14 cellular contexts compared by ENCODE assay signal in genomic region chr4:159052315-159052714, GRCh38. TPM values are rescaled to one million over a fixed set of nuclear protein-coding genes. Genes with fewer than 3 reads are reported as not detected.
DNase-seq lines count a peak whose midpoint lies in the region; ATAC-seq lines count a peak whose summit lies in the region.
"Had no signal": no experiment of that assay in that cellular context is flagged by ENCODE, and none has a peak within 500 bp of the region (broad histone marks: within the 10 kb centered on the region; RNA-seq: fewer than 3 reads in every experiment).

No MANE protein-coding gene starts in this region.

- ATAC-seq in GM18511 (IDR thresholded peaks at IDR 0.05; ENCODE audit: unreplicated experiment), result peak; percentile 61
- ATAC-seq in GM21423 (IDR thresholded peaks at IDR 0.05; ENCODE audit: unreplicated experiment), result peak; percentile 47
- peak; percentile 50 for ATAC-seq in HG03064 (IDR thresholded peaks at IDR 0.05; ENCODE audit: low read depth, unreplicated experiment)
- no peak for ATAC-seq in T-cell (replicated peaks in 1 of 4)
- ATAC-seq: Right ventricle myocardium inferior had no signal

- POLR2A ChIA-PET in T-cell (lab: Charles Lee), result interaction anchor here in 1 of 2 donors (0.6 kb wide), 1 partner anchor 18 kb away, joined by 3 read pairs; no protein-coding TSS in a partner anchor

- H3K4me3 Mint-ChIP-seq in activated CD4-positive, alpha-beta T cell treated with anti-CD3 and anti-CD28 coated beads, Interleukin-2, amount 10 ng/mL, durations not matched to agents 24 days and 14 days, result no peak overlapping the region
- no peak overlapping the region for H3K4me3 Mint-ChIP-seq in T-cell
- H3K4me3 Mint-ChIP-seq: activated CD4-positive, alpha-beta T cell treated with anti-CD3 and anti-CD28 coated beads for 36 hours; activated naive CD4-positive, alpha-beta T cell treated with anti-CD3 and anti-CD28 coated beads, Interleukin-2, amount 10 ng/mL, durations not matched to agents 7 days and 5 days; CD14-positive monocyte had no signal

- peak overlapping the region; percentile 76 for H3K4me3 ChIP-seq in SK-N-MC
- H3K4me3 ChIP-seq: lung had no signal

- no peaks in the 10 kb centered on the region for H3K9me3 ChIP-seq in SK-N-MC (ENCODE audit: low read depth, low read length)

- H3K27ac ChIP-seq in SK-N-MC, result peak overlapping the region; percentile 93

- CTCF ChIA-PET in T-cell (lab: Charles Lee), result no interaction called here

- no peaks in the 10 kb centered on the region for H3K9me3 Mint-ChIP-seq in activated CD4-positive, alpha-beta T cell treated with anti-CD3 and anti-CD28 coated beads, Interleukin-2, amount 10 ng/mL, durations not matched to agents 24 days and 14 days
- no peaks in the 10 kb centered on the region for H3K9me3 Mint-ChIP-seq in T-cell
- H3K9me3 Mint-ChIP-seq: activated naive CD4-positive, alpha-beta T cell treated with anti-CD3 and anti-CD28 coated beads, Interleukin-2, amount 10 ng/mL, durations not matched to agents 7 days and 5 days; CD14-positive monocyte had no signal

- intact Hi-C loops in activated CD4-positive, alpha-beta T cell treated with anti-CD3 and anti-CD28 coated beads, Interleukin-2, amount 10 ng/mL, durations not matched to agents 24 days and 14 days (cut with micrococcal nuclease), result no loop called here

- peaks cover 20% of the 10 kb centered on the region for H3K27me3 Mint-ChIP-seq in activated CD4-positive, alpha-beta T cell treated with anti-CD3 and anti-CD28 coated beads, Interleukin-2, amount 10 ng/mL, durations not matched to agents 24 days and 14 days
- peaks cover 8 to 12% of the 10 kb centered on the region in 2 donors for H3K27me3 Mint-ChIP-seq in T-cell

- H3K9ac ChIP-seq in SK-N-MC (ENCODE audit: insufficient read length), result peak overlapping the region; percentile 19

- DNase-seq in SK-N-MC (ENCODE audit: low read depth, low spot score) (no peak), cerebellar nuclear complex (lab: John Stamatoyannopoulos, UW) (no peak), T-cell (no peak), NCI-H2029 treated with DMSO at 0.1 percent for 48 hours (lab: John Stamatoyannopoulos, UW) (no peak)
- no peak for DNase-seq in activated CD4-positive, alpha-beta T cell treated with anti-CD3 and anti-CD28 coated beads, Interleukin-2, amount 10 ng/mL, durations not matched to agents 24 days and 14 days
- DNase-seq: activated CD4-positive, alpha-beta T cell treated with anti-CD3 and anti-CD28 coated beads for 36 hours; activated naive CD4-positive, alpha-beta T cell treated with anti-CD3 and anti-CD28 coated beads, Interleukin-2, amount 10 ng/mL, durations not matched to agents 7 days and 5 days; cortex of kidney had no signal

- H3K36me3 Mint-ChIP-seq in activated CD4-positive, alpha-beta T cell treated with anti-CD3 and anti-CD28 coated beads, Interleukin-2, amount 10 ng/mL, durations not matched to agents 24 days and 14 days (ENCODE audit: low read depth), result no peaks in the 10 kb centered on the region
- no peaks in the 10 kb centered on the region for H3K36me3 Mint-ChIP-seq in T-cell
- H3K36me3 Mint-ChIP-seq: activated naive CD4-positive, alpha-beta T cell treated with anti-CD3 and anti-CD28 coated beads, Interleukin-2, amount 10 ng/mL, durations not matched to agents 7 days and 5 days; CD14-positive monocyte had no signal

- peaks cover 21% of the 10 kb centered on the region for H3K4me1 Mint-ChIP-seq in activated CD4-positive, alpha-beta T cell treated with anti-CD3 and anti-CD28 coated beads, Interleukin-2, amount 10 ng/mL, durations not matched to agents 24 days and 14 days
- peaks cover 0 to 13% (median 1%) of the 10 kb centered on the region in 3 donors for H3K4me1 Mint-ChIP-seq in T-cell

- H3K36me3 ChIP-seq in SK-N-MC (ENCODE audit: insufficient read depth, low read length), result no peaks in the 10 kb centered on the region

- H3K27ac Mint-ChIP-seq in activated CD4-positive, alpha-beta T cell treated with anti-CD3 and anti-CD28 coated beads, Interleukin-2, amount 10 ng/mL, durations not matched to agents 24 days and 14 days, result no peak overlapping the region
- no peak overlapping the region for H3K27ac Mint-ChIP-seq in T-cell
- H3K27ac Mint-ChIP-seq: activated CD4-positive, alpha-beta T cell treated with anti-CD3 and anti-CD28 coated beads for 36 hours; activated naive CD4-positive, alpha-beta T cell treated with anti-CD3 and anti-CD28 coated beads, Interleukin-2, amount 10 ng/mL, durations not matched to agents 7 days and 5 days; CD14-positive monocyte had no signal

RNA-seq across cellular contexts. Expression of gene RAPGEF2, which starts 50.6 kb away (rescaled TPM):
- 27.1 and 32.0 TPM in 2 replicates for total RNA-seq in activated CD4-positive, alpha-beta T cell treated with anti-CD3 and anti-CD28 coated beads, Interleukin-2, amount 10 ng/mL, durations not matched to agents 24 days and 14 days
- total RNA-seq in T-cell, result 10 to 100 TPM; 16.8 to 28.5 (median 26.4) TPM

Comparison
In these comparisons a context has a peak if more than half of its experiments do, and no peak if none do; other contexts are left out.
1. ATAC-seq: peak in GM18511 (single experiment), GM21423 (single experiment) and HG03064 (single experiment); none in T-cell (0 of 4).